Comparison of ENCODE assay signal across 8 cellular contexts in the genomic region with DNA sequence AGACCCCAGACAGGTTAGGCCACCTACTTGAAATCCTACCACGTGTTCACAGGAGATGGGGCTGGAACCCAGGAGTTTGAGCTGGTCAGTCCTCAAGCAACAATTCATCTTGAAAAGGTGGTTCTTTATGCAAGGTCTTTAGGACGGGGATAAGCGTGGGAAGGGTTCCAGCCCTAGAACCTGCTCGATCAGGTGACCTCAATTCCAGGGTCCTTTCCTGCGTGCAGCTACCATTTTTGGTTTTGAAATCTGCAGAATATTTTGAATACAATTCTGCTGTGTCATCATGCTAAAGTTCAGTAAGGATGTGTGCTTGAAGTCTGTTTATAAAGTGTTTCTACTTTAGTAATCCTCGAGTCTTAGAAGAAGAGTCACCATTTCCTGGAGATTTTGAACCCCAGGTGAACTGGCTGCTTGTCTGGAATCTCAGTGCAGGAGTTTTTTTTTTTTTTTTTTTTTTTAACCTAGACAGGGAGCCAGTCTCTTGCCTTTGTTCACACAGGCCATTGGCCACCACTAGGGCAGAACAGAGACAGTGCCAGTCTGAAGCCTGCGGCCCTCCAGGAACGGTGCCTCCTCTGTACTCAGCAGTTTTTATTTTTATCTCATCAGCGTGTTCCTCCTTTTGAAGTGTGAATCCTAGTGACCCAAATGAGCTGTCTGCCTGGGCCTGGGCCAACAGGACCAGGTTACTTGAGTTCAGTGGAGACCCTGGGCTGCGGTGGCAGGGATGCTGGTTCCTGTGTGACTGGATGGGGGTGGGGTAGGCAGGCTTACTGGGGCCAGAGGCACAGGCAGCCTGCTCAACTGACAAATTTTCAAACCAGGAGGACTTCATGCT. TPM values are rescaled to one million over a fixed set of nuclear protein-coding genes. Genes with fewer than 3 reads are reported as not detected.
DNase-seq lines count a peak whose midpoint lies in the region; ATAC-seq and TF ChIP-seq lines count a peak whose summit lies in the region.

No MANE protein-coding gene starts in this region.

- no peaks in the 10 kb centered on the region for H3K9me3 Mint-ChIP-seq in activated naive CD4-positive, alpha-beta T cell treated with anti-CD3 and anti-CD28 coated beads, Interleukin-2, amount 50 U/mL, for 72 hours
- H3K9me3 Mint-ChIP-seq in activated naive CD4-positive, alpha-beta T cell treated with anti-CD3 and anti-CD28 coated beads, Interleukin-2, amount 10 ng/mL, durations not matched to agents 7 days and 5 days: no peaks in the 10 kb centered on the region

- H3K27ac Mint-ChIP-seq in activated naive CD4-positive, alpha-beta T cell treated with anti-CD3 and anti-CD28 coated beads, Interleukin-2, amount 50 U/mL, for 72 hours: peak overlapping the region in 1 of 2 donors; percentile 31
- H3K27ac Mint-ChIP-seq in activated naive CD4-positive, alpha-beta T cell treated with anti-CD3 and anti-CD28 coated beads, Interleukin-2, amount 10 ng/mL, durations not matched to agents 7 days and 5 days: no peak overlapping the region

- peak overlapping the region; percentile 58 for H3K4me2 ChIP-seq in smooth muscle cell

- H3K4me3 ChIP-seq in smooth muscle cell: no peak overlapping the region

- H3K27ac ChIP-seq in angular gyrus (ENCODE audit: low read depth, low read length) (peak overlapping the region; percentile 53), smooth muscle cell (ENCODE audit: low read depth) (peak overlapping the region; percentile 75)

- H3K27me3 Mint-ChIP-seq in activated naive CD4-positive, alpha-beta T cell treated with anti-CD3 and anti-CD28 coated beads, Interleukin-2, amount 10 ng/mL, durations not matched to agents 7 days and 5 days: peaks cover 4% of the 10 kb centered on the region

- H3K36me3 Mint-ChIP-seq in activated naive CD4-positive, alpha-beta T cell treated with anti-CD3 and anti-CD28 coated beads, Interleukin-2, amount 50 U/mL, for 72 hours: no peaks in the 10 kb centered on the region
- H3K36me3 Mint-ChIP-seq in activated naive CD4-positive, alpha-beta T cell treated with anti-CD3 and anti-CD28 coated beads, Interleukin-2, amount 10 ng/mL, durations not matched to agents 7 days and 5 days: no peaks in the 10 kb centered on the region

- TF ChIP-seq CTCF in smooth muscle cell (IDR thresholded peaks at IDR 0.05; ENCODE audit: borderline replicate concordance, insufficient read depth, poor library complexity, severe bottlenecking): no peak

- H3K36me3 ChIP-seq in smooth muscle cell (ENCODE audit: low read depth): no peaks in the 10 kb centered on the region

- H4K20me1 ChIP-seq in smooth muscle cell (ENCODE audit: low read depth): no peaks in the 10 kb centered on the region

- no peaks in the 10 kb centered on the region for H3K27me3 ChIP-seq in smooth muscle cell (ENCODE audit: low read depth)

- H2AFZ ChIP-seq in smooth muscle cell (ENCODE audit: low read depth): no peak overlapping the region

- peaks cover 8% of the 10 kb centered on the region for H3F3A ChIP-seq in smooth muscle cell (ENCODE audit: low read depth)

- DNase-seq in activated naive CD4-positive, alpha-beta T cell treated with anti-CD3 and anti-CD28 coated beads, Interleukin-2, amount 50 U/mL, for 72 hours (ENCODE audit: low spot score in 2 of 2): no peak
- DNase-seq in activated naive CD4-positive, alpha-beta T cell treated with anti-CD3 and anti-CD28 coated beads, Interleukin-2, amount 10 ng/mL, durations not matched to agents 7 days and 5 days: no peak
- peak; percentile 57 to 67 for DNase-seq in hippocampal formation (lab: John Stamatoyannopoulos, UW)
- DNase-seq in smooth muscle cell (lab: John Stamatoyannopoulos, UW; ENCODE audit: unreplicated experiment): no peak
- DNase-seq in stimulated activated CD4-positive, alpha-beta T cell treated with anti-CD3 and anti-CD28 coated beads, Interleukin-2, amount 100 ng/mL, for 24 hours: no peak

- CTCF ChIA-PET in activated naive CD4-positive, alpha-beta T cell treated with anti-CD3 and anti-CD28 coated beads, Interleukin-2, amount 10 ng/mL, durations not matched to agents 7 days and 5 days (lab: Charles Lee): interaction anchor here (1.0 kb wide), 1 partner anchor 91 kb away, joined by 4 read pairs; no protein-coding TSS in a partner anchor

- peak overlapping the region; percentile 32 for H3K9ac ChIP-seq in smooth muscle cell (ENCODE audit: low read depth)

- WGBS in smooth muscle cell (ENCODE audit: low lambda C conversion rate): 39% methylated on average over 10 of the region's 10 CpGs

- peaks cover 5% of the 10 kb centered on the region for H3K4me1 ChIP-seq in smooth muscle cell (ENCODE audit: low read depth)

- no peaks in the 10 kb centered on the region for H3K79me2 ChIP-seq in smooth muscle cell (ENCODE audit: low read depth)

- H3K4me1 Mint-ChIP-seq in activated naive CD4-positive, alpha-beta T cell treated with anti-CD3 and anti-CD28 coated beads, Interleukin-2, amount 10 ng/mL, durations not matched to agents 7 days and 5 days: peaks cover 18% of the 10 kb centered on the region

- peak; percentile 45 to 51 for ATAC-seq in activated naive CD4-positive, alpha-beta T cell treated with anti-CD3 and anti-CD28 coated beads, Interleukin-2, amount 50 U/mL, for 72 hours
- no peak for ATAC-seq in GM21717 (IDR thresholded peaks at IDR 0.05; ENCODE audit: unreplicated experiment)
- ATAC-seq in GM21825 (IDR thresholded peaks at IDR 0.05; ENCODE audit: unreplicated experiment): no peak

- no peaks in the 10 kb centered on the region for H3K9me3 ChIP-seq in smooth muscle cell (replicated peaks; ENCODE audit: low read depth)

- no peak overlapping the region for H3K4me3 Mint-ChIP-seq in activated naive CD4-positive, alpha-beta T cell treated with anti-CD3 and anti-CD28 coated beads, Interleukin-2, amount 10 ng/mL, durations not matched to agents 7 days and 5 days

RNA-seq across cellular contexts. Expression of gene EEPD1, which starts 54.6 kb away (rescaled TPM):
- total RNA-seq in activated naive CD4-positive, alpha-beta T cell treated with anti-CD3 and anti-CD28 coated beads, Interleukin-2, amount 50 U/mL, for 72 hours: 1 to 10 TPM in 1 of 2 donors, under 1 TPM in 1; 0.82 to 1.4 TPM
- 0.58 and 1.5 TPM in 2 replicates for total RNA-seq in smooth muscle cell
- 1.5 and 1.9 TPM in 2 replicates for polyA plus RNA-seq in smooth muscle cell

Comparison
In these comparisons a context has a peak if more than half of its experiments do, and no peak if none do; other contexts are left out.
1. ATAC-seq: peak in activated naive CD4-positive, alpha-beta T cell treated with anti-CD3 and anti-CD28 coated beads, Interleukin-2, amount 50 U/mL, for 72 hours (2 of 2); none in GM21717 (single experiment) and GM21825 (single experiment).
2. DNase-seq: peak in hippocampal formation (2 of 2); none in activated naive CD4-positive, alpha-beta T cell treated with anti-CD3 and anti-CD28 coated beads, Interleukin-2, amount 50 U/mL, for 72 hours (0 of 2), activated naive CD4-positive, alpha-beta T cell treated with anti-CD3 and anti-CD28 coated beads, Interleukin-2, amount 10 ng/mL, durations not matched to agents 7 days and 5 days (single experiment), smooth muscle cell (single experiment) and stimulated activated CD4-positive, alpha-beta T cell treated with anti-CD3 and anti-CD28 coated beads, Interleukin-2, amount 100 ng/mL, for 24 hours (0 of 2).